ENCODE assay signal across 11 cellular contexts in genomic region chr2:157287160-157287559, GRCh38. TPM values are rescaled to one million over a fixed set of nuclear protein-coding genes. Genes with fewer than 3 reads are reported as not detected.
"Had no signal": no experiment of that assay in that cellular context is flagged by ENCODE, and none has a peak within 500 bp of the region (broad histone marks: within the 10 kb centered on the region; RNA-seq: fewer than 3 reads in every experiment).

No MANE protein-coding gene starts in this region.

- H3K4me3 ChIP-seq: GM23248, GM23338, HAP-1 had no signal

- H2AFZ ChIP-seq: GM23248, GM23338 had no signal

- H3K27ac Mint-ChIP-seq: GM23338, H9, HFFc6 had no signal

- FAIRE-seq: H1, H54 had no signal

- H3K36me3 ChIP-seq: HAP-1 had no signal

- ATAC-seq: GM23338, HCT116 had no signal

- H3K9me3 Mint-ChIP-seq: GM23338, H9, HFFc6 had no signal

- H3K9ac ChIP-seq: GM23248 had no signal

- H3K9me3 ChIP-seq: HAP-1 had no signal

- H3K27ac ChIP-seq: GM23248 had no signal

- H3K4me1 ChIP-seq: HAP-1 had no signal

- H3K4me3 Mint-ChIP-seq: GM23338, H9, HFFc6 had no signal

- H3K4me1 Mint-ChIP-seq: GM23338, H9 had no signal

- H3K4me2 ChIP-seq: GM23338 had no signal

- DNase-seq: GM23248, GOT3, H7, H9, HCEC 1CT, HFFc6 had no signal

RNA-seq across cellular contexts. Expression of gene ERMN, which starts 38.5 kb away (rescaled TPM):
- total RNA-seq: GM23248, H1, HFFc6 had no signal
- polyA plus RNA-seq: GM23248 had no signal
